2 cellular contexts compared by ENCODE assay signal in the genomic region with DNA sequence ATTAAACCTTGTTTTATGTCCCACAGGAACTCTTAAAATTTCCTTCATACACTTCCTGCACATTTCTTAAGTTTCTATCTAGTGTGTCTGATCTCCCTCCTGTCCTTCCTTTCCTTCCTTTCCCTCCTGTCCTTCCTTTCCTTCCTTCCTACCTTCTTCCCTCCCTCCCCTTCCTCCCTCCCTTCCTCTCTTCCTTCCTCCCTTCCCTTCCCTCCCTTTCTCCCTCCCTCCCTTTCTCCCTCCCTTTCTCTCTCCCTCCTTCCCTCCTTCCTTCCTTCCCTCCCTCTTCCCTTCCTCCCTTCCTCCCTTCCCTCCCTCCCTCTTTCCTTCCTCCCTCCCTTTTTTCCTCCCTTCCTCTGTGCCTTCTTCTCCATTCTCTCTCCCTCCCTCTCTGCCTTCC.
A peak's percentile ranks its signal among the peaks of the same experiment; 100 is the strongest.
TF ChIP-seq lines count a peak whose summit lies in the region.

No MANE protein-coding gene starts in this region.

TF ChIP-seq in HEK293, 187 proteins besides CTCF, POLR2A, EP300 and RAD21 (continued from another document):
- TF ChIP-seq, protein P1, sequence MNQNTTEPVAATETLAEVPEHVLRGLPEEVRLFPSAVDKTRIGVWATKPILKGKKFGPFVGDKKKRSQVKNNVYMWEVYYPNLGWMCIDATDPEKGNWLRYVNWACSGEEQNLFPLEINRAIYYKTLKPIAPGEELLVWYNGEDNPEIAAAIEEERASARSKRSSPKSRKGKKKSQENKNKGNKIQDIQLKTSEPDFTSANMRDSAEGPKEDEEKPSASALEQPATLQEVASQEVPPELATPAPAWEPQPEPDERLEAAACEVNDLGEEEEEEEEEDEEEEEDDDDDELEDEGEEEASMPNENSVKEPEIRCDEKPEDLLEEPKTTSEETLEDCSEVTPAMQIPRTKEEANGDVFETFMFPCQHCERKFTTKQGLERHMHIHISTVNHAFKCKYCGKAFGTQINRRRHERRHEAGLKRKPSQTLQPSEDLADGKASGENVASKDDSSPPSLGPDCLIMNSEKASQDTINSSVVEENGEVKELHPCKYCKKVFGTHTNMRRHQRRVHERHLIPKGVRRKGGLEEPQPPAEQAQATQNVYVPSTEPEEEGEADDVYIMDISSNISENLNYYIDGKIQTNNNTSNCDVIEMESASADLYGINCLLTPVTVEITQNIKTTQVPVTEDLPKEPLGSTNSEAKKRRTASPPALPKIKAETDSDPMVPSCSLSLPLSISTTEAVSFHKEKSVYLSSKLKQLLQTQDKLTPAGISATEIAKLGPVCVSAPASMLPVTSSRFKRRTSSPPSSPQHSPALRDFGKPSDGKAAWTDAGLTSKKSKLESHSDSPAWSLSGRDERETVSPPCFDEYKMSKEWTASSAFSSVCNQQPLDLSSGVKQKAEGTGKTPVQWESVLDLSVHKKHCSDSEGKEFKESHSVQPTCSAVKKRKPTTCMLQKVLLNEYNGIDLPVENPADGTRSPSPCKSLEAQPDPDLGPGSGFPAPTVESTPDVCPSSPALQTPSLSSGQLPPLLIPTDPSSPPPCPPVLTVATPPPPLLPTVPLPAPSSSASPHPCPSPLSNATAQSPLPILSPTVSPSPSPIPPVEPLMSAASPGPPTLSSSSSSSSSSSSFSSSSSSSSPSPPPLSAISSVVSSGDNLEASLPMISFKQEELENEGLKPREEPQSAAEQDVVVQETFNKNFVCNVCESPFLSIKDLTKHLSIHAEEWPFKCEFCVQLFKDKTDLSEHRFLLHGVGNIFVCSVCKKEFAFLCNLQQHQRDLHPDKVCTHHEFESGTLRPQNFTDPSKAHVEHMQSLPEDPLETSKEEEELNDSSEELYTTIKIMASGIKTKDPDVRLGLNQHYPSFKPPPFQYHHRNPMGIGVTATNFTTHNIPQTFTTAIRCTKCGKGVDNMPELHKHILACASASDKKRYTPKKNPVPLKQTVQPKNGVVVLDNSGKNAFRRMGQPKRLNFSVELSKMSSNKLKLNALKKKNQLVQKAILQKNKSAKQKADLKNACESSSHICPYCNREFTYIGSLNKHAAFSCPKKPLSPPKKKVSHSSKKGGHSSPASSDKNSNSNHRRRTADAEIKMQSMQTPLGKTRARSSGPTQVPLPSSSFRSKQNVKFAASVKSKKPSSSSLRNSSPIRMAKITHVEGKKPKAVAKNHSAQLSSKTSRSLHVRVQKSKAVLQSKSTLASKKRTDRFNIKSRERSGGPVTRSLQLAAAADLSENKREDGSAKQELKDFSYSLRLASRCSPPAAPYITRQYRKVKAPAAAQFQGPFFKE (tag by site-specific recombination; IDR thresholded peaks at IDR 0.05; ENCODE audit: borderline replicate concordance): no peak

TF ChIP-seq in K562, 482 proteins besides CTCF, POLR2A, EP300 and RAD21:
- TF ChIP-seq, protein P2, sequence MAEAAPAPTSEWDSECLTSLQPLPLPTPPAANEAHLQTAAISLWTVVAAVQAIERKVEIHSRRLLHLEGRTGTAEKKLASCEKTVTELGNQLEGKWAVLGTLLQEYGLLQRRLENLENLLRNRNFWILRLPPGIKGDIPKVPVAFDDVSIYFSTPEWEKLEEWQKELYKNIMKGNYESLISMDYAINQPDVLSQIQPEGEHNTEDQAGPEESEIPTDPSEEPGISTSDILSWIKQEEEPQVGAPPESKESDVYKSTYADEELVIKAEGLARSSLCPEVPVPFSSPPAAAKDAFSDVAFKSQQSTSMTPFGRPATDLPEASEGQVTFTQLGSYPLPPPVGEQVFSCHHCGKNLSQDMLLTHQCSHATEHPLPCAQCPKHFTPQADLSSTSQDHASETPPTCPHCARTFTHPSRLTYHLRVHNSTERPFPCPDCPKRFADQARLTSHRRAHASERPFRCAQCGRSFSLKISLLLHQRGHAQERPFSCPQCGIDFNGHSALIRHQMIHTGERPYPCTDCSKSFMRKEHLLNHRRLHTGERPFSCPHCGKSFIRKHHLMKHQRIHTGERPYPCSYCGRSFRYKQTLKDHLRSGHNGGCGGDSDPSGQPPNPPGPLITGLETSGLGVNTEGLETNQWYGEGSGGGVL (CRISPR knock-in tag; IDR thresholded peaks at IDR 0.05): no peak
- peak; percentile 11 for TF ChIP-seq PCBP2 (IDR thresholded peaks at IDR 0.05; ENCODE audit: low read depth, low read length, poor library complexity, severe bottlenecking)
